ENCODE assay signal across 16 cellular contexts in genomic region chr19:12232961-12233360, GRCh38.
A peak's percentile ranks its signal among the peaks of the same experiment; 100 is the strongest.
DNase-seq lines count a peak whose midpoint lies in the region; ATAC-seq lines count a peak whose summit lies in the region.
"Had no signal": no experiment of that assay in that cellular context is flagged by ENCODE, and none has a peak within 500 bp of the region (broad histone marks: within the 10 kb centered on the region; RNA-seq: fewer than 3 reads in every experiment).

No MANE protein-coding gene starts in this region.

- no peak overlapping the region for H3K9ac ChIP-seq in BLaER1
- H3K9ac ChIP-seq in BLaER1 treated with 17β-estradiol and CSF1 and Interleukin-3, amounts not matched to agents 10 nM and 100 nM: no peak overlapping the region

- no peaks in the 10 kb centered on the region for H4K20me1 ChIP-seq in BLaER1
- H4K20me1 ChIP-seq in BLaER1 treated with 17β-estradiol and CSF1 and Interleukin-3, amounts not matched to agents 10 nM and 100 nM: no peaks in the 10 kb centered on the region

- H3K27me3 ChIP-seq in BLaER1: no peaks in the 10 kb centered on the region
- no peaks in the 10 kb centered on the region for H3K27me3 ChIP-seq in BLaER1 treated with 17β-estradiol and CSF1 and Interleukin-3, amounts not matched to agents 10 nM and 100 nM

- no peak for ATAC-seq in HG02981 (IDR thresholded peaks at IDR 0.05; ENCODE audit: unreplicated experiment)
- ATAC-seq: GM12878, GM23338, HCT116 had no signal

- peaks cover 78% of the 10 kb centered on the region for H3K9me3 ChIP-seq in BLaER1
- peaks cover 72 to 95% (median 88%) of the 10 kb centered on the region in 11 experiments for H3K9me3 ChIP-seq in BLaER1 treated with 17β-estradiol and CSF1 and Interleukin-3, amounts not matched to agents 10 nM and 100 nM (replicated peaks in 1 of 11)

- peaks cover 64% of the 10 kb centered on the region for H3K36me3 ChIP-seq in BLaER1
- H3K36me3 ChIP-seq in BLaER1 treated with 17β-estradiol and CSF1 and Interleukin-3, amounts not matched to agents 10 nM and 100 nM: peaks cover 52 to 88% (median 71%) of the 10 kb centered on the region in 11 experiments

- H3K4me1 ChIP-seq in BLaER1: peaks cover 10% of the 10 kb centered on the region
- peaks cover 0 to 9% (median 5%) of the 10 kb centered on the region in 10 experiments; a peak in 9 of 20 replicates for H3K4me1 ChIP-seq in BLaER1 treated with 17β-estradiol and CSF1 and Interleukin-3, amounts not matched to agents 10 nM and 100 nM

- H3K4me2 ChIP-seq in BLaER1: peak overlapping the region; percentile 25
- peak overlapping the region in 6 of 11 experiments; percentile 26 to 47 (median 40); a peak in 8 of 22 replicates for H3K4me2 ChIP-seq in BLaER1 treated with 17β-estradiol and CSF1 and Interleukin-3, amounts not matched to agents 10 nM and 100 nM
- H3K4me2 ChIP-seq: GM23338 had no signal

- H3K27ac ChIP-seq in BLaER1: no peak overlapping the region
- no peak overlapping the region for H3K27ac ChIP-seq in BLaER1 treated with 17β-estradiol and CSF1 and Interleukin-3, amounts not matched to agents 10 nM and 100 nM

- no peak overlapping the region for H3K4me3 ChIP-seq in BLaER1
- no peak overlapping the region for H3K4me3 ChIP-seq in BLaER1 treated with 17β-estradiol and CSF1 and Interleukin-3, amounts not matched to agents 10 nM and 100 nM
- H3K4me3 ChIP-seq: GM12878, GM23338 had no signal

- DNase-seq in myocyte (ENCODE audit: low read depth) (peak; percentile 76), NCI-H69 (lab: John Stamatoyannopoulos, UW) (no peak)
- no peak for DNase-seq in activated CD4-positive, alpha-beta T cell treated with anti-CD3 and anti-CD28 coated beads, Interleukin-2, amount 50 U/mL, for 48 hours
- DNase-seq: CD4-positive, alpha-beta T cell; CD8-positive, alpha-beta memory T cell; DMS 273 treated with DMSO at 0.1 percent for 48 hours; DMS79; EL; GDM1; H9 had no signal
